Comparison of ENCODE assay signal across 10 cellular contexts in genomic region chr1:208242186-208242585, GRCh38. TPM values are rescaled to one million over a fixed set of nuclear protein-coding genes. Genes with fewer than 3 reads are reported as not detected.
DNase-seq lines count a peak whose midpoint lies in the region; TF ChIP-seq lines count a peak whose summit lies in the region.
"Had no signal": no experiment of that assay in that cellular context is flagged by ENCODE, and none has a peak within 500 bp of the region (broad histone marks: within the 10 kb centered on the region; RNA-seq: fewer than 3 reads in every experiment).

No MANE protein-coding gene starts in this region.

- H3K4me1 ChIP-seq in iPS-18a (ENCODE audit: control insufficient read depth, low read depth, low read length): peaks cover 19% of the 10 kb centered on the region

- H3K27ac ChIP-seq in iPS-18a (ENCODE audit: low read length): no peak overlapping the region

- no peaks in the 10 kb centered on the region for H3K9me3 ChIP-seq in iPS-18a (ENCODE audit: control insufficient read depth, low read depth, low read length)

- in situ Hi-C loops in astrocyte of the cerebellum (cut with HindIII; ENCODE audit: low sequenced_read_pairs): no loop called here

- H3K27me3 ChIP-seq in H7 (ENCODE audit: control insufficient read depth, insufficient read depth, low read length) (peaks cover 52% of the 10 kb centered on the region), iPS-18a (ENCODE audit: control insufficient read depth, insufficient read depth, low read length) (peaks cover 75% of the 10 kb centered on the region)

- H3K36me3 ChIP-seq in H7 (replicated peaks; ENCODE audit: control insufficient read depth, insufficient read depth, low read length) (no peaks in the 10 kb centered on the region), iPS-18a (ENCODE audit: control insufficient read depth, low read depth, low read length) (no peaks in the 10 kb centered on the region)

- TF ChIP-seq CTCF in astrocyte of the cerebellum (IDR thresholded peaks at IDR 0.05; ENCODE audit: low read depth, low read length, missing control alignments): no peak

- DNase-seq in H7: no peak
- no peak for DNase-seq in astrocyte of the cerebellum (ENCODE audit: low read depth)
- no peak for DNase-seq in skeletal muscle cell (ENCODE audit: low read depth)
- no peak for DNase-seq in AG08395 (ENCODE audit: low spot score)
- DNase-seq in hypothalamus (lab: John Stamatoyannopoulos, UW): no peak
- DNase-seq in GOT3 (lab: John Stamatoyannopoulos, UW): no peak
- DNase-seq in activated T-cell treated with anti-CD3 and anti-CD28 coated beads for 4 hours: no peak
- DNase-seq: activated T-cell treated with anti-CD3 and anti-CD28 coated beads, Interleukin-2, amount 50 U/mL, for 48 hours; NCI-H1436 had no signal

- H3K9ac ChIP-seq in iPS-18a (ENCODE audit: low read length): no peak overlapping the region

- peak overlapping the region; percentile 69; the same call in 1 of the 2 replicates for H3K4me3 ChIP-seq in H7 (ENCODE audit: insufficient read depth, low read depth, low read length)
- H3K4me3 ChIP-seq in astrocyte of the cerebellum (ENCODE audit: low read depth, low read length): peak overlapping the region; percentile 62
- peak overlapping the region; percentile 67 for H3K4me3 ChIP-seq in iPS-18a (ENCODE audit: low read length)
- peak overlapping the region; percentile 81 for H3K4me3 ChIP-seq in skeletal muscle cell (ENCODE audit: low read depth, low read length)

RNA-seq across cellular contexts. Expression of gene PLXNA2, which starts 2.0 kb away (rescaled TPM):
- 1.8 and 5.3 TPM in 2 replicates for total RNA-seq in H7 (2014; rRNA removed; shearing (Covaris generic))
